1 cellular context compared by ENCODE assay signal in the genomic region with DNA sequence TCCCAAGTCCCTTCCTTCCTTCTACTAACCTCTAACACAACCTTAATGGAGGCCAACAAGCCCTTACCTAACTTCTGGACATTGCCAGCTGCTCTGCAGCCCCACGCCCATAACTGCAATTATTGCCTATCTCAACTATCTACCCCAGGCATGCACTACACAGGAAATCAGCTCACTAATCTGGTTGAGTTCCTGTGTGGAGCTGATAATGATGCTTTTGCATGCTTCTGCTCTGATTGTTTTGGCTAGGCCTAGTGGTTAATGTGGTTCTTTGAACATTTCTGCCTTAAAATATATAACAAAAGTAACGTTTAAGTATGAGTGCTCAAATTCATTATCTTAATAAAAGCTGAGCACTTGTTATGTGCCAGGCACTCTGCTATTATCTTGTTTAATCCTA.
TF ChIP-seq lines count a peak whose summit lies in the region.

No MANE protein-coding gene starts in this region.

TF ChIP-seq in SK-N-SH treated with all-trans-retinoic acid at 6 μM for 48 hours, 23 proteins besides CTCF, POLR2A, EP300 and RAD21 (continued from another document):
- TF ChIP-seq, protein P1, sequence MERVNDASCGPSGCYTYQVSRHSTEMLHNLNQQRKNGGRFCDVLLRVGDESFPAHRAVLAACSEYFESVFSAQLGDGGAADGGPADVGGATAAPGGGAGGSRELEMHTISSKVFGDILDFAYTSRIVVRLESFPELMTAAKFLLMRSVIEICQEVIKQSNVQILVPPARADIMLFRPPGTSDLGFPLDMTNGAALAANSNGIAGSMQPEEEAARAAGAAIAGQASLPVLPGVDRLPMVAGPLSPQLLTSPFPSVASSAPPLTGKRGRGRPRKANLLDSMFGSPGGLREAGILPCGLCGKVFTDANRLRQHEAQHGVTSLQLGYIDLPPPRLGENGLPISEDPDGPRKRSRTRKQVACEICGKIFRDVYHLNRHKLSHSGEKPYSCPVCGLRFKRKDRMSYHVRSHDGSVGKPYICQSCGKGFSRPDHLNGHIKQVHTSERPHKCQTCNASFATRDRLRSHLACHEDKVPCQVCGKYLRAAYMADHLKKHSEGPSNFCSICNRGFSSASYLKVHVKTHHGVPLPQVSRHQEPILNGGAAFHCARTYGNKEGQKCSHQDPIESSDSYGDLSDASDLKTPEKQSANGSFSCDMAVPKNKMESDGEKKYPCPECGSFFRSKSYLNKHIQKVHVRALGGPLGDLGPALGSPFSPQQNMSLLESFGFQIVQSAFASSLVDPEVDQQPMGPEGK (CRISPR knock-in tag; IDR thresholded peaks at IDR 0.05; ENCODE audit: borderline replicate concordance): no peak
- peak; percentile 84 for TF ChIP-seq TCF4 (CRISPR knock-in tag; IDR thresholded peaks at IDR 0.05; ENCODE audit: borderline replicate concordance)
- no peak for TF ChIP-seq CSDC2 (CRISPR knock-in tag; IDR thresholded peaks at IDR 0.05)
- TF ChIP-seq GLIS3 (CRISPR knock-in tag; IDR thresholded peaks at IDR 0.05): peak; percentile 70; the same call in 1 of the 2 replicates
- TF ChIP-seq ZFP30 (CRISPR knock-in tag; IDR thresholded peaks at IDR 0.05): no peak
- no peak for TF ChIP-seq TOX (CRISPR knock-in tag; IDR thresholded peaks at IDR 0.05; ENCODE audit: borderline replicate concordance)
- no peak for TF ChIP-seq ARNTL (CRISPR knock-in tag; IDR thresholded peaks at IDR 0.05; ENCODE audit: borderline replicate concordance, low read depth)
- TF ChIP-seq ESRRG (CRISPR knock-in tag; IDR thresholded peaks at IDR 0.05): 0 out of 2 replicates have a peak, but pooled peaks have one; percentile 42
- TF ChIP-seq ZNF70 (CRISPR knock-in tag; IDR thresholded peaks at IDR 0.05): no peak
- no peak for TF ChIP-seq BACH2 (CRISPR knock-in tag; IDR thresholded peaks at IDR 0.05; ENCODE audit: borderline replicate concordance)
- TF ChIP-seq SNAI2 (CRISPR knock-in tag; IDR thresholded peaks at IDR 0.05): peak; percentile 24; the same call in 1 of the 2 replicates
- TF ChIP-seq ZNF565 (CRISPR knock-in tag; conservative IDR thresholded peaks at IDR 0.05; ENCODE audit: low read depth): no peak
- TF ChIP-seq RARB (CRISPR knock-in tag; IDR thresholded peaks at IDR 0.05): no peak
- no peak for TF ChIP-seq ZC3H10 (CRISPR knock-in tag; IDR thresholded peaks at IDR 0.05)
